ENCODE assay signal across 8 cellular contexts in genomic region chr5:79464695-79465332, GRCh38. TPM values are rescaled to one million over a fixed set of nuclear protein-coding genes. Genes with fewer than 3 reads are reported as not detected.
A peak's percentile ranks its signal among the peaks of the same experiment; 100 is the strongest.
DNase-seq lines count a peak whose midpoint lies in the region; ATAC-seq, FAIRE-seq and TF ChIP-seq lines count a peak whose summit lies in the region.

No MANE protein-coding gene starts in this region.

- H3K36me3 ChIP-seq in aorta (ENCODE audit: control insufficient read depth in 1 of 2, insufficient read depth in 2 of 2, low read length in 1 of 2), result no peaks in the 10 kb centered on the region

- intact Hi-C loops in aorta (cut with DNase I), result loop anchor here (5.0 to 10.0 kb wide), 3 partner anchors 330 to 443 kb away; no protein-coding TSS in a partner anchor

- no peaks in the 10 kb centered on the region for H3K27me3 Mint-ChIP-seq in brain

- no peaks in the 10 kb centered on the region for H3K36me3 Mint-ChIP-seq in brain

- H3K4me3 Mint-ChIP-seq in brain, result no peak overlapping the region

- no peak for ATAC-seq in aorta (ENCODE audit: low FRiP score)

- H3K4me3 ChIP-seq in aorta (ENCODE audit: low read length in 2 of 2), result no peak overlapping the region

- WGBS in aorta, 2 donors, result 67 to 69% methylated on average over 6 of the region's 6 CpGs

- H3K9me3 ChIP-seq in aorta (ENCODE audit: control insufficient read depth, low read length), result no peaks in the 10 kb centered on the region

- H3K27ac ChIP-seq in aorta (ENCODE audit: low read depth in 1 of 2, low read length in 2 of 2) (no peak overlapping the region), substantia nigra (ENCODE audit: low read depth, low read length, poor library complexity, severe bottlenecking) (no peak overlapping the region)

- DNase-seq in NOMO-1 treated with DMSO at 0.1 percent for 48 hours (lab: John Stamatoyannopoulos, UW; ENCODE audit: unreplicated experiment), result peak; percentile 50
- no peak for DNase-seq in NOMO-1 treated with dmso at 0.1 percent for 144 hours (lab: John Stamatoyannopoulos, UW; ENCODE audit: unreplicated experiment)
- peak; percentile 14 for DNase-seq in NCI-H146 (lab: John Stamatoyannopoulos, UW)
- peak; percentile 37 for DNase-seq in kidney glomerular epithelial cell (lab: John Stamatoyannopoulos, UW)
- DNase-seq in urothelium cell line (ENCODE audit: low spot score), result peak; percentile 29
- DNase-seq in aorta, result no peak
- no peak for DNase-seq in substantia nigra (lab: John Stamatoyannopoulos, UW)

- H3K4me1 ChIP-seq in aorta (ENCODE audit: control insufficient read depth in 1 of 2, insufficient read depth in 2 of 2, low read length in 2 of 2), result no peaks in the 10 kb centered on the region

- H3K27ac Mint-ChIP-seq in brain, result peak overlapping the region in 2 of 5 experiments; percentile 22 to 58

- H3K9me3 Mint-ChIP-seq in brain, result no peaks in the 10 kb centered on the region

- peak; percentile 67 to 71 for TF ChIP-seq CTCF in brain (conservative IDR thresholded peaks at IDR 0.05)

- no peak for FAIRE-seq in urothelium cell line (lab: Jason Lieb, UNC)

- H3K27me3 ChIP-seq in aorta (ENCODE audit: control insufficient read depth in 1 of 2, insufficient read depth in 2 of 2, low read length in 1 of 2), result no peaks in the 10 kb centered on the region

- H3K4me1 Mint-ChIP-seq in brain, result peaks cover 19% of the 10 kb centered on the region

RNA-seq across cellular contexts. Expression of gene HOMER1, which starts 49.1 kb away (rescaled TPM):
- polyA plus RNA-seq in brain (ENCODE audit: insufficient read depth, low read depth, low replicate concordance) (1.6 TPM), aorta (1 to 10 TPM in 1 of 2 donors, under 1 TPM in 1; 0.88 to 1.2 TPM)
- total RNA-seq in aorta, result 1 to 10 TPM; 6.2 to 6.8 TPM

Comparison
In these comparisons a context has a peak if more than half of its experiments do, and no peak if none do; other contexts are left out.
1. DNase-seq: peak in NOMO-1 treated with DMSO at 0.1 percent for 48 hours (single experiment), NCI-H146 (single experiment), kidney glomerular epithelial cell (single experiment) and urothelium cell line (single experiment); none in NOMO-1 treated with dmso at 0.1 percent for 144 hours (single experiment), aorta (0 of 2) and substantia nigra (0 of 49).